In the genomic region with DNA sequence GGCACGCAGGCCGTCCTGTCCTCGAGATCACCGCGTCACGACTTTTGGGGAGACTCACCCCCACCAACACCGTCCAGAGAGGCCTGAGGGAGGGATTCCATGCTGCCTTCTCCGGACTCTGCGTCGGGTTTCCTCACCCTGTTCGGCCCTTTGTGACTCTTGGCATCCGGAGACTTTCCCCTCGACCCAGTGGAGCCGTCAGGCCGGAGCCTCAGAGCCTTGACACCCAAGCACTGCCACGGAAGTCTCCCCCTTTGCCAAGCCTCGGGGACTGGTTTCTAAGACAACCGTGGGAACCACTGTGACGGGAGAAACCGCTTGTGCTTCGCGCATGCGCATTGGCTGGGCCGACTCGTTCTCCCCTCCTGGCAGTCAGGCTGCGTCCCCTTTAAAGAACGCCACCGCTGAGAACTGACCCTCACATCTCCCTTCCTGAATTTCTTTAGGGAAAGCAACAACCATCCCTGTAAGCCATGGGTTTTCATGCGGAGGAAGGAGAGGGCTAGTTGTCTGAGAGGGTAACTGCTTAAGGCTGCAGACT, we compare ENCODE assay signal across 8 cellular contexts.
A peak's percentile ranks its signal among the peaks of the same experiment; 100 is the strongest.
DNase-seq lines count a peak whose midpoint lies in the region; ATAC-seq, FAIRE-seq and TF ChIP-seq lines count a peak whose summit lies in the region.
"Not testable (repeated sequence)": the region's sequence is repeated elsewhere in the genome, so short reads cannot be mapped to it uniquely, and the experiment has no call there.

No MANE protein-coding gene starts in this region.

- not testable (repeated sequence) for H3K4me2 ChIP-seq in H1 (ENCODE audit: insufficient read depth in 1 of 2, low read depth in 2 of 2, low read length in 2 of 2)

- not testable (repeated sequence) for H3K79me1 ChIP-seq in H1 (ENCODE audit: low read depth, low read length)

- H3K36me3 ChIP-seq in Panc1 (ENCODE audit: control insufficient read depth, insufficient read depth, low read length); H1 (ENCODE audit: control insufficient read depth in 2 of 4, insufficient read depth in 4 of 4, low read length in 3 of 4); aorta (ENCODE audit: control insufficient read depth in 1 of 2, insufficient read depth in 2 of 2, low read length in 1 of 2): not testable (repeated sequence)

- not testable (repeated sequence) for DNase-seq in Panc1 (ENCODE audit: low read depth, low spot score)
- peak; percentile 30 for DNase-seq in activated CD4-positive, alpha-beta memory T cell treated with anti-CD3 and anti-CD28 coated beads, Interleukin-2, amount 10 ng/mL, durations not matched to agents 7 days and 5 days
- DNase-seq in activated effector memory CD4-positive, alpha-beta T cell treated with Interleukin-2 at 50 U/mL for 16 hours: peak; percentile 33
- DNase-seq in H1 (ENCODE audit: low read depth in 1 of 2, low spot score in 2 of 2): peak in 1 of 2 experiments; percentile 54
- peak; percentile 23 to 41 for DNase-seq in mesothelial cell of epicardium (ENCODE audit: low spot score in 2 of 2, unreplicated experiment in 2 of 2)
- peak; percentile 45 for DNase-seq in stimulated activated CD4-positive, alpha-beta T cell treated with anti-CD3 and anti-CD28 coated beads, Interleukin-12 subunit alpha, Interleukin-12 subunit beta, amount 100 ng/mL, for 4 hours
- DNase-seq in stimulated activated CD8-positive, alpha-beta memory T cell treated with anti-CD3 and anti-CD28 coated beads, Interleukin-2, amount 100 ng/mL, for 1 hour (ENCODE audit: low read depth in 2 of 2): peak; percentile 52 to 56
- peak; percentile 91 to 93 for DNase-seq in aorta

- not testable (repeated sequence) for FAIRE-seq in H1 (lab: Jason Lieb, UNC)

- not testable (repeated sequence) for H2AK5ac ChIP-seq in H1 (ENCODE audit: low read depth, low read length)

- intact Hi-C loops in Panc1 (cut with micrococcal nuclease; ENCODE audit: unreplicated experiment); aorta (cut with DNase I): not testable (repeated sequence)

- H3K79me2 ChIP-seq in H1 (ENCODE audit: control insufficient read depth in 1 of 2, insufficient read depth in 2 of 2, low read length in 2 of 2): not testable (repeated sequence)

- H3K18ac ChIP-seq in H1 (ENCODE audit: extremely low read depth, low read length): not testable (repeated sequence)

- not testable (repeated sequence) for H3K23me2 ChIP-seq in H1 (ENCODE audit: low read depth, low read length)

- H2BK12ac ChIP-seq in H1 (ENCODE audit: low read depth, low read length): not testable (repeated sequence)

- not testable (repeated sequence) for H3K27ac Mint-ChIP-seq in activated CD4-positive, alpha-beta memory T cell treated with anti-CD3 and anti-CD28 coated beads, Interleukin-2, amount 10 ng/mL, durations not matched to agents 7 days and 5 days; mesothelial cell of epicardium

- not testable (repeated sequence) for H3K27me3 ChIP-seq in Panc1 (ENCODE audit: control insufficient read depth, insufficient read depth, low read length); H1 (replicated peaks in 1 of 4; ENCODE audit: control insufficient read depth in 3 of 4, extremely low read depth in 1 of 4, insufficient read depth in 3 of 4, low read length in 3 of 4); aorta (ENCODE audit: control insufficient read depth in 1 of 2, insufficient read depth in 2 of 2, low read length in 1 of 2)

- H2AFZ ChIP-seq in H1 (ENCODE audit: low read length): not testable (repeated sequence)

- not testable (repeated sequence) for H2BK5ac ChIP-seq in H1 (ENCODE audit: low read depth, low read length)

- not testable (repeated sequence) for H3K56ac ChIP-seq in H1 (replicated peaks; ENCODE audit: insufficient read length, low read depth, low read length)

- H3K9me3 ChIP-seq in Panc1 (ENCODE audit: control insufficient read depth, insufficient read depth, low read depth, low read length); H1 (ENCODE audit: insufficient read depth in 2 of 2, low read depth in 1 of 2, low read length in 1 of 2); aorta (ENCODE audit: control insufficient read depth, low read length): not testable (repeated sequence)

- in situ Hi-C loops in Panc1 (cut with HindIII; ENCODE audit: low pct_unique_long_range_greater_than_20kb, low sequenced_read_pairs): not testable (repeated sequence)

- WGBS in H1 (ENCODE audit: extremely low coverage in 1 of 2, insufficient coverage in 1 of 2, insufficient read length in 1 of 2, insufficient replicate concordance in 2 of 2, low coverage in 1 of 2, low lambda C conversion rate in 2 of 2, missing lambda C conversion rate in 1 of 2), 2 experiments: 50% methylated on average over 10 of the region's 29 CpGs; no CpG with 5 or more reads in 1 of the 2 experiments
- WGBS in aorta, 2 donors: 0 to 10% methylated on average over 11 to 12 of the region's 29 CpGs

- not testable (repeated sequence) for H3K4me1 ChIP-seq in Panc1 (ENCODE audit: control insufficient read depth, insufficient read depth, low read length); H1 (replicated peaks in 1 of 4; ENCODE audit: control insufficient read depth in 3 of 4, insufficient read depth in 4 of 4, low read length in 3 of 4); aorta (ENCODE audit: control insufficient read depth in 1 of 2, insufficient read depth in 2 of 2, low read length in 2 of 2)

- TF ChIP-seq CTCF in Panc1 (IDR thresholded peaks at IDR 0.05); H1 (IDR thresholded peaks at IDR 0.05; ENCODE audit: control extremely low read depth in 1 of 3, insufficient read depth in 1 of 3, low read depth in 1 of 3, low read length in 3 of 3); mesothelial cell of epicardium (IDR thresholded peaks at IDR 0.05; ENCODE audit: unreplicated experiment): not testable (repeated sequence)

- H3K23ac ChIP-seq in H1 (ENCODE audit: insufficient read length): not testable (repeated sequence)

- not testable (repeated sequence) for H3K14ac ChIP-seq in H1 (ENCODE audit: insufficient read length)

- not testable (repeated sequence) for H3K4me3 Mint-ChIP-seq in activated CD4-positive, alpha-beta memory T cell treated with anti-CD3 and anti-CD28 coated beads, Interleukin-2, amount 10 ng/mL, durations not matched to agents 7 days and 5 days; mesothelial cell of epicardium

- TF ChIP-seq POLR2A in H1 (IDR thresholded peaks at IDR 0.05; ENCODE audit: control extremely low read depth in 1 of 2, low read depth in 2 of 2, low read length in 2 of 2): not testable (repeated sequence)

- not testable (repeated sequence) for BruUV-seq in Panc1 (replicated peaks; lab: Mats Ljungman, UMichigan)

- not testable (repeated sequence) for H3K4me1 Mint-ChIP-seq in activated CD4-positive, alpha-beta memory T cell treated with anti-CD3 and anti-CD28 coated beads, Interleukin-2, amount 10 ng/mL, durations not matched to agents 7 days and 5 days; mesothelial cell of epicardium

- H2BK120ac ChIP-seq in H1 (replicated peaks; ENCODE audit: low read depth, low read length): not testable (repeated sequence)

- TF ChIP-seq EP300 in H1 (IDR thresholded peaks at IDR 0.05; ENCODE audit: borderline replicate concordance in 1 of 2, low read depth in 2 of 2, low read length in 2 of 2): not testable (repeated sequence)

- POLR2A ChIA-PET in Panc1 (lab: Charles Lee); activated CD4-positive, alpha-beta memory T cell treated with anti-CD3 and anti-CD28 coated beads, Interleukin-2, amount 10 ng/mL, durations not matched to agents 7 days and 5 days (lab: Charles Lee); H1 (lab: Charles Lee; ENCODE audit: partially characterized antibody): not testable (repeated sequence)

- not testable (repeated sequence) for H3K27ac ChIP-seq in Panc1 (ENCODE audit: low read length); H1 (ENCODE audit: low read depth, low read length); aorta (ENCODE audit: low read depth in 1 of 2, low read length in 2 of 2)

- H3K9ac ChIP-seq in H1 (replicated peaks in 1 of 4; ENCODE audit: extremely low read depth in 1 of 4, low read depth in 3 of 4, low read length in 3 of 4): not testable (repeated sequence)

- ATAC-seq in Panc1: 0 out of 2 replicates have a peak, but pooled peaks have one; percentile 62
- not testable (repeated sequence) for ATAC-seq in aorta (ENCODE audit: low FRiP score)

- not testable (repeated sequence) for H4K5ac ChIP-seq in H1 (ENCODE audit: insufficient read length, low read depth, low read length)

- H4K91ac ChIP-seq in H1 (replicated peaks; ENCODE audit: insufficient read length, low read length): not testable (repeated sequence)

- not testable (repeated sequence) for H3K9me3 Mint-ChIP-seq in activated CD4-positive, alpha-beta memory T cell treated with anti-CD3 and anti-CD28 coated beads, Interleukin-2, amount 10 ng/mL, durations not matched to agents 7 days and 5 days; mesothelial cell of epicardium

- H3K36me3 Mint-ChIP-seq in activated CD4-positive, alpha-beta memory T cell treated with anti-CD3 and anti-CD28 coated beads, Interleukin-2, amount 10 ng/mL, durations not matched to agents 7 days and 5 days (ENCODE audit: low read depth); mesothelial cell of epicardium: not testable (repeated sequence)

- H3K4ac ChIP-seq in H1 (replicated peaks; ENCODE audit: insufficient read length, low read depth, low read length): not testable (repeated sequence)

- not testable (repeated sequence) for H3K27me3 Mint-ChIP-seq in activated CD4-positive, alpha-beta memory T cell treated with anti-CD3 and anti-CD28 coated beads, Interleukin-2, amount 10 ng/mL, durations not matched to agents 7 days and 5 days; mesothelial cell of epicardium (ENCODE audit: low read depth)

- not testable (repeated sequence) for TF ChIP-seq RAD21 in H1 (IDR thresholded peaks at IDR 0.05 in 1 of 2, conservative IDR thresholded peaks at IDR 0.05 in 1 of 2; ENCODE audit: low read depth in 2 of 2, low read length in 2 of 2)

- not testable (repeated sequence) for H4K8ac ChIP-seq in H1 (ENCODE audit: extremely low read depth, insufficient read depth, low read length)

- H2BK20ac ChIP-seq in H1 (ENCODE audit: low read length): not testable (repeated sequence)

- not testable (repeated sequence) for H2BK15ac ChIP-seq in H1 (ENCODE audit: low read length)

- H3K4me3 ChIP-seq in Panc1 (ENCODE audit: low read depth in 2 of 2, low read length in 2 of 2); H1 (ENCODE audit: extremely low read depth in 1 of 4, insufficient read depth in 2 of 4, low read depth in 3 of 4, low read length in 4 of 4); aorta (ENCODE audit: low read length in 2 of 2): not testable (repeated sequence)

- not testable (repeated sequence) for H4K20me1 ChIP-seq in H1 (replicated peaks in 1 of 2; ENCODE audit: control insufficient read depth in 1 of 2, insufficient read depth in 2 of 2, low read length in 2 of 2)

- CTCF ChIA-PET in Panc1 (lab: Charles Lee); activated CD4-positive, alpha-beta memory T cell treated with anti-CD3 and anti-CD28 coated beads, Interleukin-2, amount 10 ng/mL, durations not matched to agents 7 days and 5 days (lab: Charles Lee); H1 (lab: Charles Lee; ENCODE audit: partially characterized antibody): not testable (repeated sequence)
